ENCODE assay signal across 8 cellular contexts in the genomic region with DNA sequence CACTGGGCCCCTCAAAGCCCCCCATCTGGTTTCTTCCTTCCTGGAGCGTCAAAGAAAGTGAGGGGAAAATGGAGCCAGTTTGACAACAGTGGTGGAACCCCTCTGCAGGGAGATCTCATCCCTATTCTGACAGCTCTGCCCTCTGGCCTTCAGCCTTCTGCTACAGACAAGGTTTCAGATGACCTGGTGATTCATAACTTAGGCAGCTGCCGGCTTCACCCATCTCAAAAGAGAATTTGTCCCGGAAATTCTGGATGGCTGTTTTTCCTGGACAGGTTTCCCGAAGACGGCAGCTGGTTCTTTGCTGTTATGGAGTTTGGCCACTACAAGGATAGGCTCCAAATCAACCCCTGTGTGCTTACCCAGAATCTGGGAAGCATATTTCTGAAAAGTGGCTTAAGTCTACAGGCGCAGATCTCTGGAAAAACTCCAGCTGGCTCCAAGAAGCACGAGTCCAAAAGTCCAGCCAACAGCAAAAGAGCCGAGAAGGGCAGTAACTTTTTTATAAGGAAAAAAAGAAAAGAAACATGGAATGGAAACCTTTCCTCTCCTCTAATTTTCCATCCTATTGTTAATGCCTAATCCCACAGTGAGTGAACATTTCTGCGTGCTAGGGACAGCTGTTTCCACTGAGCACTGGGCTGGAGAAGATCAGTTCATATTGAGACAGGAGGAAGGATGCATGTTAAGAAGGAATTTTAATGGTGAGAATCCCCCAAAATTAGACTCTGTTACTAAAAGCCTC. TPM values are rescaled to one million over a fixed set of nuclear protein-coding genes. Genes with fewer than 3 reads are reported as not detected.
DNase-seq lines count a peak whose midpoint lies in the region; TF ChIP-seq lines count a peak whose summit lies in the region.

No MANE protein-coding gene starts in this region.

- TF ChIP-seq POLR2A in erythroblast (IDR thresholded peaks at IDR 0.05; ENCODE audit: low read length) = no peak

- POLR2A ChIA-PET in RWPE1 (lab: Yijun Ruan, JAX; ENCODE audit: low non-redundant PET) = no interaction called here

- H3K27ac ChIP-seq in RWPE1 = peak overlapping the region; percentile 91

- CTCF ChIA-PET in RWPE1 (lab: Yijun Ruan, JAX) = interaction anchor here (0.6 to 1.8 kb wide), 4 partner anchors 11 to 726 kb away, joined by 3 to 5 read pairs (median 3); no protein-coding TSS in a partner anchor

- DNase-seq in GM04503 (ENCODE audit: low read depth) (peak; percentile 88), RWPE1 (ENCODE audit: low spot score) (peak; percentile 92), foreskin melanocyte (peak; percentile 84), pulmonary artery endothelial cell (ENCODE audit: low read depth, low spot score) (peak; percentile 97), NCI-H187 (lab: John Stamatoyannopoulos, UW) (no peak), NK-92 (lab: John Stamatoyannopoulos, UW; ENCODE audit: unreplicated experiment) (no peak), erythroblast (lab: John Stamatoyannopoulos, UW) (no peak)
- no peak for DNase-seq in stimulated activated CD4-positive, alpha-beta T cell treated with anti-CD3 and anti-CD28 coated beads, Interleukin-12 subunit alpha, Interleukin-12 subunit beta, amount 100 ng/mL, for 4 hours

- TF ChIP-seq CTCF in RWPE1 (conservative IDR thresholded peaks at IDR 0.05; ENCODE audit: low read depth) = no peak

RNA-seq across cellular contexts. Expression of a gene that starts 54.5 kb away (rescaled TPM):
- 0.39 and 0.46 TPM in 2 replicates for total RNA-seq in pulmonary artery endothelial cell

Comparison
In these comparisons a context has a peak if more than half of its experiments do, and no peak if none do; other contexts are left out.
1. DNase-seq: peak in GM04503 (single experiment), RWPE1 (single experiment), foreskin melanocyte (single experiment) and pulmonary artery endothelial cell (single experiment); none in NCI-H187 (0 of 2), NK-92 (single experiment), stimulated activated CD4-positive, alpha-beta T cell treated with anti-CD3 and anti-CD28 coated beads, Interleukin-12 subunit alpha, Interleukin-12 subunit beta, amount 100 ng/mL, for 4 hours (single experiment) and erythroblast (0 of 2).